1 cellular context compared by ENCODE assay signal in the genomic region with DNA sequence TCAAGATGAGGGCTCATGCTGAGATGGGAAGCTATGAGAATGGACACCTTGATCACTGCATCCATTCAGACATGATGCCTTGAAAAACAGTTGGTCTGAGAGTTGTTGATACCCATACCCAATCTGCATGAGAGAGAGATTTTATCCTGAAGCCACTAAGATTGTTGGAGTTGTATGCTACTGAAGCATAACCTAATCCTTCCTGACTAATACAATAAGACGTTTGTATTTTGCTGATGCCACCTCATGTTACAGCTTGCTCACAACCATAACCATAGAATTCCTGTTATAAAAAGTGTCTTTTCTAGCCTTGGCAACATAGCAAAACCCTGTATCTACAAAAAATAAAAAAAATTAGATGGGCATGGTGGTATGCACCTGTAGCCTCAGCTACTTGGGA.
TF ChIP-seq lines count a peak whose summit lies in the region.

No MANE protein-coding gene starts in this region.

TF ChIP-seq in SK-N-SH treated with all-trans-retinoic acid at 6 μM for 48 hours, 23 proteins besides CTCF, POLR2A, EP300 and RAD21 (continued from another document):
- TF ChIP-seq TOX (CRISPR knock-in tag; IDR thresholded peaks at IDR 0.05; ENCODE audit: borderline replicate concordance) = no peak
- no peak for TF ChIP-seq TCF4 (CRISPR knock-in tag; IDR thresholded peaks at IDR 0.05; ENCODE audit: borderline replicate concordance)
- no peak for TF ChIP-seq SNAI2 (CRISPR knock-in tag; IDR thresholded peaks at IDR 0.05)
- TF ChIP-seq ZFP30 (CRISPR knock-in tag; IDR thresholded peaks at IDR 0.05) = no peak
- TF ChIP-seq, protein P1, sequence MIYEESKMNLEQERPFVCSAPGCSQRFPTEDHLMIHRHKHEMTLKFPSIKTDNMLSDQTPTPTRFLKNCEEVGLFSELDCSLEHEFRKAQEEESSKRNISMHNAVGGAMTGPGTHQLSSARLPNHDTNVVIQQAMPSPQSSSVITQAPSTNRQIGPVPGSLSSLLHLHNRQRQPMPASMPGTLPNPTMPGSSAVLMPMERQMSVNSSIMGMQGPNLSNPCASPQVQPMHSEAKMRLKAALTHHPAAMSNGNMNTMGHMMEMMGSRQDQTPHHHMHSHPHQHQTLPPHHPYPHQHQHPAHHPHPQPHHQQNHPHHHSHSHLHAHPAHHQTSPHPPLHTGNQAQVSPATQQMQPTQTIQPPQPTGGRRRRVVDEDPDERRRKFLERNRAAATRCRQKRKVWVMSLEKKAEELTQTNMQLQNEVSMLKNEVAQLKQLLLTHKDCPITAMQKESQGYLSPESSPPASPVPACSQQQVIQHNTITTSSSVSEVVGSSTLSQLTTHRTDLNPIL (CRISPR knock-in tag; IDR thresholded peaks at IDR 0.05; ENCODE audit: low read depth) = no peak
- no peak for TF ChIP-seq ZNF8 (CRISPR knock-in tag; IDR thresholded peaks at IDR 0.05)
- TF ChIP-seq ZC3H10 (CRISPR knock-in tag; IDR thresholded peaks at IDR 0.05) = no peak
- TF ChIP-seq, protein P2, sequence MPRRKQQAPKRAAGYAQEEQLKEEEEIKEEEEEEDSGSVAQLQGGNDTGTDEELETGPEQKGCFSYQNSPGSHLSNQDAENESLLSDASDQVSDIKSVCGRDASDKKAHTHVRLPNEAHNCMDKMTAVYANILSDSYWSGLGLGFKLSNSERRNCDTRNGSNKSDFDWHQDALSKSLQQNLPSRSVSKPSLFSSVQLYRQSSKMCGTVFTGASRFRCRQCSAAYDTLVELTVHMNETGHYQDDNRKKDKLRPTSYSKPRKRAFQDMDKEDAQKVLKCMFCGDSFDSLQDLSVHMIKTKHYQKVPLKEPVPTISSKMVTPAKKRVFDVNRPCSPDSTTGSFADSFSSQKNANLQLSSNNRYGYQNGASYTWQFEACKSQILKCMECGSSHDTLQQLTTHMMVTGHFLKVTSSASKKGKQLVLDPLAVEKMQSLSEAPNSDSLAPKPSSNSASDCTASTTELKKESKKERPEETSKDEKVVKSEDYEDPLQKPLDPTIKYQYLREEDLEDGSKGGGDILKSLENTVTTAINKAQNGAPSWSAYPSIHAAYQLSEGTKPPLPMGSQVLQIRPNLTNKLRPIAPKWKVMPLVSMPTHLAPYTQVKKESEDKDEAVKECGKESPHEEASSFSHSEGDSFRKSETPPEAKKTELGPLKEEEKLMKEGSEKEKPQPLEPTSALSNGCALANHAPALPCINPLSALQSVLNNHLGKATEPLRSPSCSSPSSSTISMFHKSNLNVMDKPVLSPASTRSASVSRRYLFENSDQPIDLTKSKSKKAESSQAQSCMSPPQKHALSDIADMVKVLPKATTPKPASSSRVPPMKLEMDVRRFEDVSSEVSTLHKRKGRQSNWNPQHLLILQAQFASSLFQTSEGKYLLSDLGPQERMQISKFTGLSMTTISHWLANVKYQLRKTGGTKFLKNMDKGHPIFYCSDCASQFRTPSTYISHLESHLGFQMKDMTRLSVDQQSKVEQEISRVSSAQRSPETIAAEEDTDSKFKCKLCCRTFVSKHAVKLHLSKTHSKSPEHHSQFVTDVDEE (CRISPR knock-in tag; IDR thresholded peaks at IDR 0.05) = no peak
